10 cellular contexts compared by ENCODE assay signal in the genomic region with DNA sequence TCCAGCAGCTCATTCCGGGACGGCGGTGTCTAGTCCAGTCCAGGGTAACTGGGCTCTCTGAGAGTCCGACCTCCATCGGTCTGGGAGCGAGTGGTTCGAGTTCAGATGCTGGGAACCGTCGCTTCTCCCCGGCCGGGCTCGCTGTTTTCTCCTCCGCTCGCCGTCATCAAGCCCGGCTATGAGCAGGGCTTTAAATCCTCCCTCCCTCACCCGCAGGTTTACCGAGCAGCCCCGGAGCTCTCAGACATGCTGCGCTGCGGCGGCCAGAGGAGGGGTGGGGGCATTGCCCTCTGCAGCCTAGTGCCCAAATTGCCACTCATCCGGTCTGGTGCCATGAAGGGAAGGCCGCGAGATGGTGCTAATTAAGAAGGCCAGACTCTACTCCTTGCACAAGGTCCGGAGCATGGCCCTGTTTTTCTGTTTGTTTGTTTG. TPM values are rescaled to one million over a fixed set of nuclear protein-coding genes. Genes with fewer than 3 reads are reported as not detected.
DNase-seq lines count a peak whose midpoint lies in the region; ATAC-seq lines count a peak whose summit lies in the region.
"Had no signal": no experiment of that assay in that cellular context is flagged by ENCODE, and none has a peak within 500 bp of the region (broad histone marks: within the 10 kb centered on the region; RNA-seq: fewer than 3 reads in every experiment).

No MANE protein-coding gene starts in this region.

- intact Hi-C loops in left ventricle myocardium superior (cut with micrococcal nuclease): loop anchor here (10.0 kb wide), 1 partner anchor 618 kb away; no protein-coding TSS in a partner anchor

- 2% methylated on average over 26 of the region's 26 CpGs for WGBS in HUES64

- peak overlapping the region; percentile 50 for H3K4me3 Mint-ChIP-seq in stimulated activated memory B cell treated with anti-CD40 and anti-IgM and Interleukin-4, amounts not matched to agents 10 μg/mL and 1 μg/mL and 100 μg/mL, for 72 hours

- no peaks in the 10 kb centered on the region for H3K9me3 Mint-ChIP-seq in stimulated activated memory B cell treated with anti-CD40 and anti-IgM and Interleukin-4, amounts not matched to agents 10 μg/mL and 1 μg/mL and 100 μg/mL, for 72 hours

- peak overlapping the region; percentile 31 for H3K4me3 ChIP-seq in HUES64 (ENCODE audit: low read length)

- H3K4me1 Mint-ChIP-seq in stimulated activated memory B cell treated with anti-CD40 and anti-IgM and Interleukin-4, amounts not matched to agents 10 μg/mL and 1 μg/mL and 100 μg/mL, for 72 hours: peaks cover 43% of the 10 kb centered on the region

- H3K27ac ChIP-seq in HUES64 (ENCODE audit: low read depth, low read length): no peak overlapping the region

- H3K9ac ChIP-seq in HUES64 (ENCODE audit: low read depth, low read length): no peak overlapping the region

- H3K36me3 Mint-ChIP-seq in stimulated activated memory B cell treated with anti-CD40 and anti-IgM and Interleukin-4, amounts not matched to agents 10 μg/mL and 1 μg/mL and 100 μg/mL, for 72 hours: peaks cover 6% of the 10 kb centered on the region

- H3K27ac Mint-ChIP-seq in stimulated activated memory B cell treated with anti-CD40 and anti-IgM and Interleukin-4, amounts not matched to agents 10 μg/mL and 1 μg/mL and 100 μg/mL, for 72 hours: no peak overlapping the region

- peak; percentile 65 for DNase-seq in left ventricle myocardium superior
- no peak for DNase-seq in stimulated activated CD4-positive, alpha-beta T cell treated with anti-CD3 and anti-CD28 coated beads, Interleukin-2, amount 100 ng/mL, for 48 hours
- no peak for DNase-seq in stimulated activated CD4-positive, alpha-beta T cell treated with anti-CD3 and anti-CD28 coated beads, Interleukin-4, amount 100 ng/mL, for 4 hours
- no peak for DNase-seq in activated CD4-positive, CD25-positive, alpha-beta regulatory T cell treated with anti-CD3 and anti-CD28 coated beads, Interleukin-2, amount 50 U/mL, for 72 hours
- no peak for DNase-seq in COLO829 (ENCODE audit: low spot score)
- DNase-seq: activated CD4-positive, alpha-beta T cell treated with anti-CD3 and anti-CD28 coated beads, Interleukin-2, amount 50 U/mL, for 4 hours; NCI-H1694 had no signal

- ATAC-seq in GM21390 (IDR thresholded peaks at IDR 0.05; ENCODE audit: unreplicated experiment) (peak; percentile 14), left ventricle myocardium superior (peak; percentile 61)
- no peak for ATAC-seq in stimulated activated memory B cell treated with anti-CD40 and anti-IgM and Interleukin-4, amounts not matched to agents 10 μg/mL and 1 μg/mL and 100 μg/mL, for 72 hours

- H3K27me3 ChIP-seq in HUES64 (ENCODE audit: insufficient read depth, low read length): peaks cover 100% of the 10 kb centered on the region

- peaks cover 7% of the 10 kb centered on the region for H3K4me1 ChIP-seq in HUES64 (ENCODE audit: insufficient read depth, low read length)

- H3K27me3 Mint-ChIP-seq in stimulated activated memory B cell treated with anti-CD40 and anti-IgM and Interleukin-4, amounts not matched to agents 10 μg/mL and 1 μg/mL and 100 μg/mL, for 72 hours: peaks cover 91% of the 10 kb centered on the region

- no peaks in the 10 kb centered on the region for H3K36me3 ChIP-seq in HUES64 (ENCODE audit: insufficient read depth, low read length)

- no peaks in the 10 kb centered on the region for H3K9me3 ChIP-seq in HUES64 (ENCODE audit: insufficient read depth, low read depth, low read length)

RNA-seq across cellular contexts. Expression of gene HAND2, which starts 23.2 kb away (rescaled TPM):
- polyA plus RNA-seq in HUES64 (2013, experiment 1 of 2): 0.55 TPM
- polyA plus RNA-seq in HUES64 (2013, experiment 2 of 2): 0.82 TPM
- 180 TPM for total RNA-seq in left ventricle myocardium superior
